In the genomic region with DNA sequence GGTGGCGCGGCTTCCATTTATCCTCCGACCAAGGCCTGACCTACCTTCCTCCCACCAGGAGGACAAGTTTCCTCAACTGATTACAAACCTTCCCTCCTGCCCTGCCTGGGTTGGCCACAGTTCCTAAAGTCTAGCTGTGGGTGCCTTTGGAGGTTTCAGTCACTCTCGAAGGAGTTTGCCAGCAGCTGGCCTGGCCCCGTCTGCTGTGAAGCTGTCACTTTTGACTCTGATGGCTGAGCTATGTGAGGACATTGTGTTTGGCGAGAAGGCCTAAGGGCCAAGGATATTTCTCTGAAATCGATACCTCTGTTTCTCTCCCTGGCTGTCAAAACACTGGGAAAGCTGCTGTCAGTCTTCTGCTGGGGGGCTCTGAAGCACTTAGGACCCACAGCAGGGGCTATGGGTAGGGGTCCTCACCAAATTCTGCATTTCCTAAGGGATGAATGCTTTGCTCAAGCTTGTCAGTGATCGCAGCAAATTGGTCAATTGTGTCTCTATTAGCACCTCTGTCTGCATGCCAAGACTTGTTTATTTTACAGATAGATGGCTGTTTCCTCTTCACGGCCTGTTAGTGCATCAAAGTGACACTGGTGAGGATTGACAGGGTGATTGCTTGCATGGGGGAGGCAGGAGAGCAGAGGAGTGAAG, we compare ENCODE assay signal across 22 cellular contexts. TPM values are rescaled to one million over a fixed set of nuclear protein-coding genes. Genes with fewer than 3 reads are reported as not detected.
DNase-seq lines count a peak whose midpoint lies in the region; ATAC-seq and TF ChIP-seq lines count a peak whose summit lies in the region.
"Had no signal": no experiment of that assay in that cellular context is flagged by ENCODE, and none has a peak within 500 bp of the region (broad histone marks: within the 10 kb centered on the region; RNA-seq: fewer than 3 reads in every experiment).

No MANE protein-coding gene starts in this region.

- POLR2A ChIA-PET in WTC11 (lab: Charles Lee), result no interaction called here
- POLR2A ChIA-PET in activated CD8-positive, alpha-beta T cell treated with anti-CD3 and anti-CD28 coated beads for 36 hours (lab: Charles Lee), result interaction anchor here (0.6 kb wide), 1 partner anchor 123 kb away, joined by 3 read pairs; no protein-coding TSS in a partner anchor

- no peaks in the 10 kb centered on the region for H4K20me1 ChIP-seq in neural cell (ENCODE audit: insufficient read depth)

- H3K9me3 ChIP-seq in HUES48 (ENCODE audit: control insufficient read depth, insufficient read depth, low read length), result no peaks in the 10 kb centered on the region
- no peaks in the 10 kb centered on the region for H3K9me3 ChIP-seq in neural cell (ENCODE audit: low read length)
- H3K9me3 ChIP-seq: neutrophil had no signal

- H2AFZ ChIP-seq in neural cell (ENCODE audit: low read depth, low read length), result no peak overlapping the region
- H2AFZ ChIP-seq: GM23248, hepatocyte had no signal

- H3K36me3 ChIP-seq in HUES48 (ENCODE audit: control insufficient read depth, insufficient read depth, low read length) (no peaks in the 10 kb centered on the region), neural cell (ENCODE audit: insufficient read depth, low read length) (no peaks in the 10 kb centered on the region)
- H3K36me3 ChIP-seq: neutrophil, right atrium auricular region had no signal

- no peaks in the 10 kb centered on the region for H3F3A ChIP-seq in neural cell (ENCODE audit: insufficient read depth, low read length, poor library complexity, severe bottlenecking)

- no peak overlapping the region for H3K4me2 ChIP-seq in neural cell (ENCODE audit: low read length)
- H3K4me2 ChIP-seq: hepatocyte had no signal

- H3K4me3 Mint-ChIP-seq in WTC11, result no peak overlapping the region
- H3K4me3 Mint-ChIP-seq in activated CD8-positive, alpha-beta T cell treated with anti-CD3 and anti-CD28 coated beads for 36 hours, result no peak overlapping the region
- H3K4me3 Mint-ChIP-seq: activated B cell treated with CpG ODN at 0.5 μM for 24 hours; activated naive CD8-positive, alpha-beta T cell treated with anti-CD3 and anti-CD28 coated beads, Interleukin-2, amount 10 ng/mL, durations not matched to agents 7 days and 5 days; CD8-positive, alpha-beta memory T cell had no signal

- intact Hi-C loops in activated CD8-positive, alpha-beta T cell treated with anti-CD3 and anti-CD28 coated beads for 36 hours (cut with micrococcal nuclease), result no loop called here

- H3K9me2 ChIP-seq in neural cell (ENCODE audit: insufficient read depth, low read length), result no peaks in the 10 kb centered on the region

- peak overlapping the region; percentile 53; the same call in 1 of the 2 replicates for H3K27ac Mint-ChIP-seq in WTC11
- H3K27ac Mint-ChIP-seq in activated CD8-positive, alpha-beta T cell treated with anti-CD3 and anti-CD28 coated beads for 36 hours, result no peak overlapping the region
- H3K27ac Mint-ChIP-seq: activated B cell treated with CpG ODN at 0.5 μM for 24 hours; activated naive CD8-positive, alpha-beta T cell treated with anti-CD3 and anti-CD28 coated beads, Interleukin-2, amount 10 ng/mL, durations not matched to agents 7 days and 5 days; CD8-positive, alpha-beta memory T cell had no signal

- peaks cover 9% of the 10 kb centered on the region for H3K36me3 Mint-ChIP-seq in WTC11
- H3K36me3 Mint-ChIP-seq in activated CD8-positive, alpha-beta T cell treated with anti-CD3 and anti-CD28 coated beads for 36 hours (ENCODE audit: low read depth), result no peaks in the 10 kb centered on the region
- H3K36me3 Mint-ChIP-seq: activated naive CD8-positive, alpha-beta T cell treated with anti-CD3 and anti-CD28 coated beads, Interleukin-2, amount 10 ng/mL, durations not matched to agents 7 days and 5 days had no signal

- DNase-seq in DMS153 (lab: John Stamatoyannopoulos, UW), result peak; percentile 32
- DNase-seq in DMS153 treated with DMSO at 0.1 percent for 48 hours (lab: John Stamatoyannopoulos, UW; ENCODE audit: unreplicated experiment), result no peak
- DNase-seq in WTC11 (ENCODE audit: low spot score), result no peak
- no peak for DNase-seq in NCI-H774 (lab: John Stamatoyannopoulos, UW)
- no peak for DNase-seq in activated CD8-positive, alpha-beta T cell treated with anti-CD3 and anti-CD28 coated beads for 36 hours
- DNase-seq in medulla oblongata (ENCODE audit: extremely low spot score), result no peak
- DNase-seq: activated B cell treated with CpG ODN at 0.5 μM for 24 hours; activated CD4-positive, alpha-beta T cell treated with anti-CD3 and anti-CD28 coated beads, Interleukin-2, amount 50 U/mL, for 48 hours; activated naive CD8-positive, alpha-beta T cell treated with anti-CD3 and anti-CD28 coated beads, Interleukin-2, amount 10 ng/mL, durations not matched to agents 7 days and 5 days; CD8-positive, alpha-beta memory T cell; erythroblast; foreskin keratinocyte; GM23248; NCI-H1694 treated with DMSO at 0.1 percent for 48 hours; NCI-H446; T-helper 9 cell had no signal

- no peak overlapping the region for H3K4me3 ChIP-seq in HUES48 (ENCODE audit: low read depth, low read length)
- H3K4me3 ChIP-seq in neural cell (ENCODE audit: low read length), result no peak overlapping the region
- H3K4me3 ChIP-seq: GM23248, hepatocyte, right atrium auricular region had no signal

- peak; percentile 29 for ATAC-seq in WTC11
- ATAC-seq in activated CD8-positive, alpha-beta T cell treated with anti-CD3 and anti-CD28 coated beads for 36 hours, result no peak
- ATAC-seq: foreskin keratinocyte had no signal

- H3K27me3 ChIP-seq in HUES48 (ENCODE audit: control insufficient read depth, insufficient read depth, low read length), result no peaks in the 10 kb centered on the region
- no peaks in the 10 kb centered on the region for H3K27me3 ChIP-seq in neural cell (ENCODE audit: insufficient read depth, low read depth, low read length)
- H3K27me3 ChIP-seq: foreskin keratinocyte, hepatocyte, neutrophil, right atrium auricular region had no signal

- H3K9me3 Mint-ChIP-seq in WTC11, result peaks cover 12% of the 10 kb centered on the region
- no peaks in the 10 kb centered on the region for H3K9me3 Mint-ChIP-seq in activated CD8-positive, alpha-beta T cell treated with anti-CD3 and anti-CD28 coated beads for 36 hours

- no peak for TF ChIP-seq RAD21 in neural cell (conservative IDR thresholded peaks at IDR 0.05)

- peaks cover 41% of the 10 kb centered on the region for H3K4me1 Mint-ChIP-seq in WTC11
- H3K4me1 Mint-ChIP-seq in activated CD8-positive, alpha-beta T cell treated with anti-CD3 and anti-CD28 coated beads for 36 hours (ENCODE audit: low read depth), result peaks cover 12% of the 10 kb centered on the region
- H3K4me1 Mint-ChIP-seq: activated B cell treated with CpG ODN at 0.5 μM for 24 hours had no signal

- H3K9ac ChIP-seq in HUES48 (ENCODE audit: low read depth, low read length), result no peak overlapping the region
- no peak overlapping the region for H3K9ac ChIP-seq in neural cell (ENCODE audit: low read length)
- H3K9ac ChIP-seq: GM23248 had no signal

- CTCF ChIA-PET in WTC11 (lab: Charles Lee), result interaction anchor here (0.6 to 2.0 kb wide), 4 partner anchors 8 to 158 kb away, joined by 3 to 6 read pairs (median 4); no protein-coding TSS in a partner anchor
- CTCF ChIA-PET in activated CD8-positive, alpha-beta T cell treated with anti-CD3 and anti-CD28 coated beads for 36 hours (lab: Charles Lee), result no interaction called here

- H3K4me1 ChIP-seq in HUES48 (ENCODE audit: control insufficient read depth, insufficient read depth, low read length), result peaks cover 35% of the 10 kb centered on the region
- H3K4me1 ChIP-seq: right atrium auricular region had no signal

- H3K27me3 Mint-ChIP-seq in WTC11 (ENCODE audit: low read depth), result peaks cover 36% of the 10 kb centered on the region
- H3K27me3 Mint-ChIP-seq in activated CD8-positive, alpha-beta T cell treated with anti-CD3 and anti-CD28 coated beads for 36 hours, result no peaks in the 10 kb centered on the region
- H3K27me3 Mint-ChIP-seq: activated B cell treated with CpG ODN at 0.5 μM for 24 hours; activated naive CD8-positive, alpha-beta T cell treated with anti-CD3 and anti-CD28 coated beads, Interleukin-2, amount 10 ng/mL, durations not matched to agents 7 days and 5 days; CD8-positive, alpha-beta memory T cell had no signal

- peak; percentile 82 for TF ChIP-seq EP300 in neural cell (conservative IDR thresholded peaks at IDR 0.05; ENCODE audit: poor library complexity, severe bottlenecking)

- no peaks in the 10 kb centered on the region for H3K79me2 ChIP-seq in neural cell (replicated peaks; ENCODE audit: insufficient read depth, low read length)
- H3K79me2 ChIP-seq: hepatocyte had no signal

- TF ChIP-seq CTCF in WTC11 (IDR thresholded peaks at IDR 0.05) (no peak), neural cell (IDR thresholded peaks at IDR 0.05; ENCODE audit: poor library complexity, severe bottlenecking) (no peak)
- TF ChIP-seq CTCF in activated CD8-positive, alpha-beta T cell treated with anti-CD3 and anti-CD28 coated beads for 36 hours (IDR thresholded peaks at IDR 0.05), result no peak

- H3K27ac ChIP-seq in HUES48 (ENCODE audit: low read depth, low read length) (peak overlapping the region; percentile 71), neural cell (ENCODE audit: low read length) (no peak overlapping the region)
- H3K27ac ChIP-seq: 22Rv1, foreskin keratinocyte, GM23248, hepatocyte, neutrophil, right atrium auricular region had no signal

TF ChIP-seq in WTC11, 78 proteins besides CTCF, POLR2A, EP300 and RAD21:
- TF ChIP-seq NFYB (CRISPR knock-in tag; conservative IDR thresholded peaks at IDR 0.05; ENCODE audit: low read depth) (no peak), GTF2I (CRISPR knock-in tag; conservative IDR thresholded peaks at IDR 0.05) (no peak)

RNA-seq across cellular contexts. Expression of a gene that starts 31.9 kb away (rescaled TPM):
- total RNA-seq in WTC11 (2021), result 20.9 to 23.0 TPM (median 21.7 TPM) in 3 replicates
- 32.9 and 33.4 TPM in 2 replicates for polyA plus RNA-seq in neural cell
- polyA minus RNA-seq in neural cell, result 73.0 and 75.5 TPM in 2 replicates
- 10 to 100 TPM; 21.9 to 23.7 TPM for total RNA-seq in activated CD8-positive, alpha-beta T cell treated with anti-CD3 and anti-CD28 coated beads for 36 hours
